21 cellular contexts compared by ENCODE assay signal in the genomic region with DNA sequence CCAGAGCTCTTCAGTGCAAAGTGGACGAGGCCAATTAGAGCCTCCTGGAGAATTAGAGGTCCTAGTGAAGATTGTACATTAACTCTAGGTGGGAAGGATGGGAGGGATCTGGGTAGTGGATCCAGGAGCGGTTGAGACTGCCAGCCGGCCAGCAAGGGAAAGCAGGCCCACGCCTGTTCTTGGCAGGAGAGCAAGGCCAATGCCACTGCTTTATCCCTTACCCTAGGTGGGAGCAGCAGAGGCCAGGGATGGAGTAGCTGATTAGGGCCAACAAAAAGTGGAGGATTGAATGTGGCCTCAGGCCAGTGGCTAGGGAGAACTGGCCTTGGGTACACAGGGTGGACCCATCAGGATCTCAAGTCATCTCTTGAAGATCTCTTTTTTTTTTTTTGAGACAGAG. TPM values are rescaled to one million over a fixed set of nuclear protein-coding genes. Genes with fewer than 3 reads are reported as not detected.
DNase-seq lines count a peak whose midpoint lies in the region; ATAC-seq, FAIRE-seq and TF ChIP-seq lines count a peak whose summit lies in the region.
"Had no signal": no experiment of that assay in that cellular context is flagged by ENCODE, and none has a peak within 500 bp of the region (broad histone marks: within the 10 kb centered on the region; RNA-seq: fewer than 3 reads in every experiment).

No MANE protein-coding gene starts in this region.

- TF ChIP-seq RAD21 in HepG2 (CRISPR knock-in tag; IDR thresholded peaks at IDR 0.05): no peak

- BruUV-seq in HepG2 (replicated peaks; lab: Mats Ljungman, UMichigan): no TSS peak

- H3K79me2 ChIP-seq in HepG2 (ENCODE audit: insufficient read depth, low read length): peaks cover 2% of the 10 kb centered on the region

- POLR2A ChIA-PET in HepG2 (lab: Yijun Ruan, JAX): no interaction called here

- H4K20me1 ChIP-seq in HepG2 (ENCODE audit: insufficient read depth, low read length): no peaks in the 10 kb centered on the region; the same call in 1 of the 2 replicates

- H3K27me3 ChIP-seq in mucosa of stomach (ENCODE audit: control insufficient read depth, insufficient read depth, low read length): no peaks in the 10 kb centered on the region
- H3K27me3 ChIP-seq in tibial nerve: no peaks in the 10 kb centered on the region
- peaks cover 0 to 11% of the 10 kb centered on the region in 2 experiments; a peak in 3 of 5 replicates for H3K27me3 ChIP-seq in HepG2 (ENCODE audit: control insufficient read depth in 1 of 2, insufficient read depth in 2 of 2, low read length in 2 of 2)
- H3K27me3 ChIP-seq: right atrium auricular region had no signal

- H3K9ac ChIP-seq in mucosa of stomach (ENCODE audit: low read length) (peak overlapping the region; percentile 99), HepG2 (ENCODE audit: insufficient read depth, low read depth, low read length) (no peak overlapping the region)

- H3K27me3 Mint-ChIP-seq in activated T-helper 17 cell treated with anti-CD3 and anti-CD28 coated beads, Interleukin-2, amount 50 U/mL, for 72 hours: no peaks in the 10 kb centered on the region
- H3K27me3 Mint-ChIP-seq: activated naive CD8-positive, alpha-beta T cell treated with anti-CD3 and anti-CD28 coated beads, Interleukin-2, amount 50 U/mL, for 24 hours had no signal

- H3K4me1 ChIP-seq in mucosa of stomach (ENCODE audit: control insufficient read depth, insufficient read depth, low read length) (peaks cover 64% of the 10 kb centered on the region), tibial nerve (peaks cover 0 to 86% (median 53%) of the 10 kb centered on the region in 4 donors), HepG2 (ENCODE audit: insufficient read depth, low read length) (peaks cover 38% of the 10 kb centered on the region)

- intact Hi-C loops in HepG2 (cut with micrococcal nuclease; ENCODE audit: unreplicated experiment): no loop called here

- H3K27ac Mint-ChIP-seq in activated naive CD4-positive, alpha-beta T cell treated with anti-CD3 and anti-CD28 coated beads, Interleukin-2, amount 50 U/mL, for 72 hours: peak overlapping the region; percentile 58 to 78
- peak overlapping the region; percentile 87 for H3K27ac Mint-ChIP-seq in activated T-helper 17 cell treated with anti-CD3 and anti-CD28 coated beads, Interleukin-2, amount 50 U/mL, for 72 hours
- H3K27ac Mint-ChIP-seq: activated naive CD8-positive, alpha-beta T cell treated with anti-CD3 and anti-CD28 coated beads, Interleukin-2, amount 50 U/mL, for 24 hours; endodermal cell had no signal

- peak overlapping the region in 3 of 4 donors; percentile 67 to 98 (median 90) for H3K27ac ChIP-seq in tibial nerve
- no peak overlapping the region for H3K27ac ChIP-seq in HepG2 (ENCODE audit: extremely low read length, insufficient read depth, low read length)
- H3K27ac ChIP-seq: C4-2B, right atrium auricular region, thoracic aorta had no signal

- in situ Hi-C loops in HepG2 (cut with HindIII; ENCODE audit: extremely low pct_ligation_motif_present, low pct_unique_long_range_greater_than_20kb): loop anchor here (5.0 kb wide), 1 partner anchor 38 kb away; no protein-coding TSS in a partner anchor

- no peak overlapping the region for H3K4me3 Mint-ChIP-seq in activated T-helper 17 cell treated with anti-CD3 and anti-CD28 coated beads, Interleukin-2, amount 50 U/mL, for 72 hours
- H3K4me3 Mint-ChIP-seq: activated naive CD8-positive, alpha-beta T cell treated with anti-CD3 and anti-CD28 coated beads, Interleukin-2, amount 50 U/mL, for 24 hours; endodermal cell had no signal

- ATAC-seq in activated naive CD4-positive, alpha-beta T cell treated with anti-CD3 and anti-CD28 coated beads, Interleukin-2, amount 50 U/mL, for 72 hours: no peak
- ATAC-seq in activated T-helper 17 cell treated with anti-CD3 and anti-CD28 coated beads, Interleukin-2, amount 50 U/mL, for 72 hours (replicated peaks): no peak
- no peak for ATAC-seq in HepG2
- ATAC-seq: activated naive CD8-positive, alpha-beta T cell treated with anti-CD3 and anti-CD28 coated beads, Interleukin-2, amount 50 U/mL, for 24 hours; K562 had no signal

- H3K36me3 ChIP-seq in mucosa of stomach (ENCODE audit: control insufficient read depth, insufficient read depth, low read length): no peaks in the 10 kb centered on the region
- H3K36me3 ChIP-seq in tibial nerve: peaks cover 0 to 5% (median 0%) of the 10 kb centered on the region in 3 donors
- no peaks in the 10 kb centered on the region for H3K36me3 ChIP-seq in HepG2 (replicated peaks in 1 of 2; ENCODE audit: control insufficient read depth in 1 of 2, insufficient read depth in 2 of 2, low read length in 2 of 2)
- H3K36me3 ChIP-seq: right atrium auricular region, thoracic aorta had no signal

- H3K4me2 ChIP-seq in HepG2 (ENCODE audit: low read depth, low read length): no peak overlapping the region

- TF ChIP-seq CTCF in tibial nerve (IDR thresholded peaks at IDR 0.05) (no peak), HepG2 (CRISPR knock-in tag; IDR thresholded peaks at IDR 0.05) (no peak)

- TF ChIP-seq POLR2A in tibial nerve (IDR thresholded peaks at IDR 0.05) (no peak), HepG2 (IDR thresholded peaks at IDR 0.05; ENCODE audit: insufficient read depth in 1 of 2, low read depth in 2 of 2, low read length in 2 of 2) (no peak)

- H3K4me3 ChIP-seq in mucosa of stomach (ENCODE audit: low read length) (peak overlapping the region; percentile 15), tibial nerve (no peak overlapping the region), HepG2 (replicated peaks in 1 of 3; ENCODE audit: insufficient read depth in 1 of 3, low read depth in 2 of 3, low read length in 3 of 3) (no peak overlapping the region)
- H3K4me3 ChIP-seq: K562, right atrium auricular region, thoracic aorta had no signal

- WGBS in tibial nerve, 2 donors: 44 to 59% methylated on average over 4 of the region's 4 CpGs
- 85% methylated on average over 4 of the region's 4 CpGs for whole genome bisulfite sequencing in HepG2 (ENCODE audit: low lambda C conversion rate)

- FAIRE-seq in HepG2 (lab: Jason Lieb, UNC) (no peak), HTR-8/SVneo (lab: Jason Lieb, UNC) (no peak)
- FAIRE-seq: colon, K562 had no signal

- no peak for TF ChIP-seq EP300 in tibial nerve (IDR thresholded peaks at IDR 0.05)
- no peak for TF ChIP-seq EP300 in HepG2 (IDR thresholded peaks at IDR 0.05; ENCODE audit: low read depth in 2 of 2, low read length in 2 of 2)
- no peak for TF ChIP-seq EP300 in HepG2 (CRISPR knock-in tag; IDR thresholded peaks at IDR 0.05; ENCODE audit: borderline replicate concordance)

- CTCF ChIA-PET in HepG2 (lab: Yijun Ruan, JAX; ENCODE audit: low intra/inter-chr PET ratio, low total read pairs): no interaction called here

- no peaks in the 10 kb centered on the region for H3K9me3 ChIP-seq in mucosa of stomach (ENCODE audit: control insufficient read depth, low read length)
- no peaks in the 10 kb centered on the region for H3K9me3 ChIP-seq in tibial nerve
- no peaks in the 10 kb centered on the region for H3K9me3 ChIP-seq in HepG2 (ENCODE audit: low read length)
- H3K9me3 ChIP-seq: right atrium auricular region, thoracic aorta had no signal

- peaks cover 12 to 19% of the 10 kb centered on the region in 2 donors for H3K36me3 Mint-ChIP-seq in activated naive CD4-positive, alpha-beta T cell treated with anti-CD3 and anti-CD28 coated beads, Interleukin-2, amount 50 U/mL, for 72 hours
- peaks cover 52% of the 10 kb centered on the region for H3K36me3 Mint-ChIP-seq in activated T-helper 17 cell treated with anti-CD3 and anti-CD28 coated beads, Interleukin-2, amount 50 U/mL, for 72 hours (ENCODE audit: low read depth)
- H3K36me3 Mint-ChIP-seq: brain had no signal

- H2AFZ ChIP-seq in HepG2 (ENCODE audit: low read length): no peak overlapping the region

- H3K9me3 Mint-ChIP-seq in activated naive CD4-positive, alpha-beta T cell treated with anti-CD3 and anti-CD28 coated beads, Interleukin-2, amount 50 U/mL, for 72 hours: no peaks in the 10 kb centered on the region
- H3K9me3 Mint-ChIP-seq in activated T-helper 17 cell treated with anti-CD3 and anti-CD28 coated beads, Interleukin-2, amount 50 U/mL, for 72 hours: no peaks in the 10 kb centered on the region
- H3K9me3 Mint-ChIP-seq: activated naive CD8-positive, alpha-beta T cell treated with anti-CD3 and anti-CD28 coated beads, Interleukin-2, amount 50 U/mL, for 24 hours; endodermal cell had no signal

- no peak for DNase-seq in activated naive CD4-positive, alpha-beta T cell treated with anti-CD3 and anti-CD28 coated beads, Interleukin-2, amount 50 U/mL, for 72 hours (ENCODE audit: low spot score in 2 of 2)
- DNase-seq in activated naive CD4-positive, alpha-beta T cell treated with Interleukin-2 at 50 U/mL for 16 hours: no peak
- DNase-seq in tibial nerve (ENCODE audit: low spot score in 2 of 2) (no peak), HepG2 (ENCODE audit: low spot score) (no peak), HTR-8/SVneo (ENCODE audit: insufficient read length, low spot score) (no peak), NCI-H2227 treated with DMSO at 0.1 percent for 48 hours (lab: John Stamatoyannopoulos, UW) (no peak)
- DNase-seq: ACHN; activated CD4-positive, CD25-positive, alpha-beta regulatory T cell; activated naive CD8-positive, alpha-beta T cell treated with anti-CD3 and anti-CD28 coated beads, Interleukin-2, amount 50 U/mL, for 24 hours; endodermal cell; GDM1; head of caudate nucleus; stimulated activated CD8-positive, alpha-beta memory T cell treated with anti-CD3 and anti-CD28 coated beads, Interleukin-4, amount 100 ng/mL, for 48 hours had no signal

- peaks cover 29% of the 10 kb centered on the region for H3K4me1 Mint-ChIP-seq in activated T-helper 17 cell treated with anti-CD3 and anti-CD28 coated beads, Interleukin-2, amount 50 U/mL, for 72 hours

RNA-seq across cellular contexts. Expression of gene ITPR3, which starts 3.7 kb away (rescaled TPM):
- 10 to 100 TPM; 39.2 to 50.8 TPM for total RNA-seq in activated naive CD4-positive, alpha-beta T cell treated with anti-CD3 and anti-CD28 coated beads, Interleukin-2, amount 50 U/mL, for 72 hours
- 10 to 100 TPM; 57.0 to 59.7 TPM for total RNA-seq in activated T-helper 17 cell treated with anti-CD3 and anti-CD28 coated beads, Interleukin-2, amount 50 U/mL, for 72 hours
- total RNA-seq in tibial nerve: 100 to 1,000 TPM in 2 of 4 donors, 10 to 100 TPM in 2; 76.8 to 101 (median 93.9) TPM
- 3.4 and 3.8 TPM in 2 replicates for total RNA-seq in HepG2 (2016; rRNA removed; fragmentation: Illumina TruSeq; extraction: Trizol)
- 0.30 and 0.44 TPM in 2 replicates for total RNA-seq in HepG2 (2016; cell fraction: cytosol; rRNA removed; fragmentation: Illumina TruSeq; extraction: Trizol; ENCODE audit: low read depth)
- 2.6 and 4.1 TPM in 2 replicates for total RNA-seq in HepG2 (2016; cell fraction: insoluble cytoplasmic fraction; rRNA removed; fragmentation: Illumina TruSeq; extraction: Trizol)
- total RNA-seq in HepG2 (2016; cell fraction: membrane; rRNA removed; fragmentation: Illumina TruSeq; extraction: Trizol): 1.5 and 1.7 TPM in 2 replicates
- 5.0 and 5.8 TPM in 2 replicates for total RNA-seq in HepG2 (2016; cell fraction: nucleus; rRNA removed; fragmentation: Illumina TruSeq; extraction: Trizol)
- polyA plus RNA-seq in HepG2 (2011; rRNA removed): 21.4 and 27.4 TPM in 2 replicates
- polyA plus RNA-seq in HepG2 (2011; cell fraction: cytosol; rRNA removed): 11.6 and 15.9 TPM in 2 replicates
- polyA plus RNA-seq in HepG2 (2011; cell fraction: nucleus; rRNA removed): 175 and 242 TPM in 2 replicates
- polyA plus RNA-seq in HepG2 (2012): 10.0 and 18.8 TPM in 2 replicates
- polyA plus RNA-seq in HepG2 (2016; cell fraction: cytosol; fragmentation: Illumina TruSeq; extraction: Trizol; ENCODE audit: low read depth): 0.20 and 0.24 TPM in 2 replicates
- polyA plus RNA-seq in HepG2 (2016; cell fraction: insoluble cytoplasmic fraction; fragmentation: Illumina TruSeq; extraction: Trizol; ENCODE audit: low read depth): 1.6 and 2.3 TPM in 2 replicates
- 0.54 and 0.78 TPM in 2 replicates for polyA plus RNA-seq in HepG2 (2016; cell fraction: membrane; fragmentation: Illumina TruSeq; extraction: Trizol; ENCODE audit: low read depth)
- polyA plus RNA-seq in HepG2 (2016; cell fraction: nucleus; fragmentation: Illumina TruSeq; extraction: Trizol; ENCODE audit: insufficient read depth, low read depth): 11.8 and 13.7 TPM in 2 replicates
- 47.0 and 79.8 TPM in 2 replicates for polyA minus RNA-seq in HepG2 (2011; rRNA and poly(A)+ RNA removed; ENCODE audit: low replicate concordance)
- 20.4 and 20.8 TPM in 2 replicates for polyA minus RNA-seq in HepG2 (2011; cell fraction: cytosol; rRNA and poly(A)+ RNA removed)
- 36.2 and 39.1 TPM in 2 replicates for polyA minus RNA-seq in HepG2 (2011; cell fraction: nucleus; rRNA and poly(A)+ RNA removed)

RNA-seq across cellular contexts. Expression of gene BAK1, which starts 44.8 kb away (rescaled TPM):
- total RNA-seq in activated naive CD4-positive, alpha-beta T cell treated with anti-CD3 and anti-CD28 coated beads, Interleukin-2, amount 50 U/mL, for 72 hours: 10 to 100 TPM; 43.8 to 57.0 TPM
- total RNA-seq in activated T-helper 17 cell treated with anti-CD3 and anti-CD28 coated beads, Interleukin-2, amount 50 U/mL, for 72 hours: 10 to 100 TPM; 48.8 to 61.9 TPM
- total RNA-seq in tibial nerve (10 to 100 TPM in 2 of 4 donors, 1 to 10 TPM in 2; 7.9 to 15.3 (median 10.1) TPM), HepG2 (2016; rRNA removed; fragmentation: Illumina TruSeq; extraction: Trizol) (23.8 and 25.9 TPM in 2 replicates)
- total RNA-seq in HepG2 (2016; cell fraction: cytosol; rRNA removed; fragmentation: Illumina TruSeq; extraction: Trizol; ENCODE audit: low read depth): 16.2 and 22.7 TPM in 2 replicates
- 24.2 and 26.8 TPM in 2 replicates for total RNA-seq in HepG2 (2016; cell fraction: insoluble cytoplasmic fraction; rRNA removed; fragmentation: Illumina TruSeq; extraction: Trizol)
- total RNA-seq in HepG2 (2016; cell fraction: membrane; rRNA removed; fragmentation: Illumina TruSeq; extraction: Trizol): 40.6 and 46.1 TPM in 2 replicates
- 11.2 and 14.0 TPM in 2 replicates for total RNA-seq in HepG2 (2016; cell fraction: nucleus; rRNA removed; fragmentation: Illumina TruSeq; extraction: Trizol)
- 15.0 and 22.2 TPM in 2 replicates for polyA plus RNA-seq in HepG2 (2011; rRNA removed)
- polyA plus RNA-seq in HepG2 (2011; cell fraction: cytosol; rRNA removed): 19.9 and 23.5 TPM in 2 replicates
- 13.5 and 15.1 TPM in 2 replicates for polyA plus RNA-seq in HepG2 (2011; cell fraction: nucleus; rRNA removed)
- polyA plus RNA-seq in HepG2 (2012): 10.2 and 16.3 TPM in 2 replicates
- polyA plus RNA-seq in HepG2 (2016; cell fraction: cytosol; fragmentation: Illumina TruSeq; extraction: Trizol; ENCODE audit: low read depth): 21.1 and 27.3 TPM in 2 replicates
- polyA plus RNA-seq in HepG2 (2016; cell fraction: insoluble cytoplasmic fraction; fragmentation: Illumina TruSeq; extraction: Trizol; ENCODE audit: low read depth): 25.7 and 28.6 TPM in 2 replicates
- 36.0 and 39.7 TPM in 2 replicates for polyA plus RNA-seq in HepG2 (2016; cell fraction: membrane; fragmentation: Illumina TruSeq; extraction: Trizol; ENCODE audit: low read depth)
- polyA plus RNA-seq in HepG2 (2016; cell fraction: nucleus; fragmentation: Illumina TruSeq; extraction: Trizol; ENCODE audit: insufficient read depth, low read depth): 24.6 and 25.1 TPM in 2 replicates
- polyA minus RNA-seq in HepG2 (2011; rRNA and poly(A)+ RNA removed; ENCODE audit: low replicate concordance): 38.8 and 50.3 TPM in 2 replicates
- 14.0 and 16.7 TPM in 2 replicates for polyA minus RNA-seq in HepG2 (2011; cell fraction: cytosol; rRNA and poly(A)+ RNA removed)
- 7.6 and 8.2 TPM in 2 replicates for polyA minus RNA-seq in HepG2 (2011; cell fraction: nucleus; rRNA and poly(A)+ RNA removed)
